Comparison of ENCODE assay signal across 1 cellular context in the genomic region with DNA sequence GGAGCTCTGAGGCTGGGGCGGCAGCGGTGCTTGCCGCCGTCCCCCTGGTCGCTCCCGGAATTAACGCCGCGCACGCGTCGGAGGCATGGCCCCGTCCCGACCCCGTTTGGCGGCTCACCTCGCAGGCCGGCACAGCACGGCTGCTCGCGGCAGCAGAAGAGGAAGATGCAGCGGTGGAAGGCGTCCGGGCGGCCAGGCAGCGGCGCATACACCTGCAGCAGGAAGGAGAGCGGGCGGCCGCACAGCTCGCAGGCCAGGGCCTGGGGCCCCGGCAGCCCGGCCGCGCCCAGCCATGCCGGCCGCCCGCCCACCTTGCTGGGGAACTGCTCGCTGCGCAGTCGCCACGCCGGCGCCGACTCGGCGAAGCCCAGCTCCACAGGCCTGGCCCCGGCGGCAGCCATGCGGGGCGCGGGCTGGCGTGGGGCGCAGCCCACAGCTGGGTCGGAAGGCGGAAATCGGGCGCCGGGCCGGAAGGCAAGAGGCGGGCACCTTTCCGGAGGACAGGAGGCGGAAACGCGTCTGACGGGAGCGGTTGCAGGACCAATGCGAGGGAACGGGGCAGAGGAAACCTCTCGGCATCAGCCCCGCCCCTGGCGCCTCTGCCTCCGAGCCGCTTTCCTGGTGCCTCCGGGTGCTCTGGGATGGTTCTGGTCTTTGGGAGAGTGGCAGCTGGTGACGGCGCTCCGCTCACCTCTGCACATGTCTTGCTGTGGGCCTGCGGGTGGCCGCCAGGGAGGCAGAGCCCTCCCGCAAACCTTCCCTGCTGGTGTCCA.
TF ChIP-seq lines count a peak whose summit lies in the region.

A gene with protein sequence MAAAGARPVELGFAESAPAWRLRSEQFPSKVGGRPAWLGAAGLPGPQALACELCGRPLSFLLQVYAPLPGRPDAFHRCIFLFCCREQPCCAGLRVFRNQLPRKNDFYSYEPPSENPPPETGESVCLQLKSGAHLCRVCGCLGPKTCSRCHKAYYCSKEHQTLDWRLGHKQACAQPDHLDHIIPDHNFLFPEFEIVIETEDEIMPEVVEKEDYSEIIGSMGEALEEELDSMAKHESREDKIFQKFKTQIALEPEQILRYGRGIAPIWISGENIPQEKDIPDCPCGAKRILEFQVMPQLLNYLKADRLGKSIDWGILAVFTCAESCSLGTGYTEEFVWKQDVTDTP (minus strand): TSS at position 457 of the 773 bp plus-strand sequence. CDS start 56 bp downstream, at position 401.

TF ChIP-seq in HepG2, 621 proteins besides CTCF, POLR2A, EP300 and RAD21 (continued from another document and continues in another):
- peak; percentile 71 for TF ChIP-seq HNRNPLL (IDR thresholded peaks at IDR 0.05; ENCODE audit: low read depth, low read length, poor library complexity, severe bottlenecking)
- TF ChIP-seq ELK4 (CRISPR knock-in tag; IDR thresholded peaks at IDR 0.05; ENCODE audit: borderline replicate concordance) = peak; percentile 70; the same call in 1 of the 2 replicates
- peak; percentile 70 for TF ChIP-seq RXRA (CRISPR knock-in tag; IDR thresholded peaks at IDR 0.05)
- peak; percentile 76 for TF ChIP-seq ZNF274 (CRISPR knock-in tag; IDR thresholded peaks at IDR 0.05)
- TF ChIP-seq TBL1XR1 (IDR thresholded peaks at IDR 0.05; ENCODE audit: borderline replicate concordance, low read length, partially characterized antibody) = peak; percentile 71
- TF ChIP-seq MIXL1 (CRISPR knock-in tag; IDR thresholded peaks at IDR 0.05) = no peak; the same call in 1 of the 2 replicates
- no peak for TF ChIP-seq NR2F6 (IDR thresholded peaks at IDR 0.05)
- peak; percentile 18; the same call in 1 of the 2 replicates for TF ChIP-seq NR2F6 (CRISPR knock-in tag; IDR thresholded peaks at IDR 0.05)
- TF ChIP-seq THAP8 (CRISPR knock-in tag; IDR thresholded peaks at IDR 0.05; ENCODE audit: borderline replicate concordance) = no peak
- TF ChIP-seq, protein P1, sequence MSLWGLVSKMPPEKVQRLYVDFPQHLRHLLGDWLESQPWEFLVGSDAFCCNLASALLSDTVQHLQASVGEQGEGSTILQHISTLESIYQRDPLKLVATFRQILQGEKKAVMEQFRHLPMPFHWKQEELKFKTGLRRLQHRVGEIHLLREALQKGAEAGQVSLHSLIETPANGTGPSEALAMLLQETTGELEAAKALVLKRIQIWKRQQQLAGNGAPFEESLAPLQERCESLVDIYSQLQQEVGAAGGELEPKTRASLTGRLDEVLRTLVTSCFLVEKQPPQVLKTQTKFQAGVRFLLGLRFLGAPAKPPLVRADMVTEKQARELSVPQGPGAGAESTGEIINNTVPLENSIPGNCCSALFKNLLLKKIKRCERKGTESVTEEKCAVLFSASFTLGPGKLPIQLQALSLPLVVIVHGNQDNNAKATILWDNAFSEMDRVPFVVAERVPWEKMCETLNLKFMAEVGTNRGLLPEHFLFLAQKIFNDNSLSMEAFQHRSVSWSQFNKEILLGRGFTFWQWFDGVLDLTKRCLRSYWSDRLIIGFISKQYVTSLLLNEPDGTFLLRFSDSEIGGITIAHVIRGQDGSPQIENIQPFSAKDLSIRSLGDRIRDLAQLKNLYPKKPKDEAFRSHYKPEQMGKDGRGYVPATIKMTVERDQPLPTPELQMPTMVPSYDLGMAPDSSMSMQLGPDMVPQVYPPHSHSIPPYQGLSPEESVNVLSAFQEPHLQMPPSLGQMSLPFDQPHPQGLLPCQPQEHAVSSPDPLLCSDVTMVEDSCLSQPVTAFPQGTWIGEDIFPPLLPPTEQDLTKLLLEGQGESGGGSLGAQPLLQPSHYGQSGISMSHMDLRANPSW (CRISPR knock-in tag; IDR thresholded peaks at IDR 0.05; ENCODE audit: borderline replicate concordance) = no peak
- TF ChIP-seq GRHL1 (CRISPR knock-in tag; conservative IDR thresholded peaks at IDR 0.05) = no peak
- TF ChIP-seq ZNF556 (CRISPR knock-in tag; IDR thresholded peaks at IDR 0.05; ENCODE audit: borderline replicate concordance) = peak; percentile 71; the same call in 1 of the 2 replicates
- 0 out of 2 replicates have a peak, but pooled peaks have one; percentile 59 for TF ChIP-seq E2F5 (CRISPR knock-in tag; conservative IDR thresholded peaks at IDR 0.05)
- no peak for TF ChIP-seq ZNF383 (CRISPR knock-in tag; IDR thresholded peaks at IDR 0.05; ENCODE audit: borderline replicate concordance)
- no peak for TF ChIP-seq ZNF260 (CRISPR knock-in tag; IDR thresholded peaks at IDR 0.05; ENCODE audit: borderline replicate concordance, low read depth)
- no peak for TF ChIP-seq ZGPAT (CRISPR knock-in tag; IDR thresholded peaks at IDR 0.05)
- peak; percentile 92 for TF ChIP-seq KMT2B (CRISPR knock-in tag; IDR thresholded peaks at IDR 0.05)
- TF ChIP-seq TCF12 (IDR thresholded peaks at IDR 0.05) = no peak
- TF ChIP-seq TCF12 (CRISPR knock-in tag; IDR thresholded peaks at IDR 0.05) = no peak
- TF ChIP-seq ZNF841 (CRISPR knock-in tag; IDR thresholded peaks at IDR 0.05; ENCODE audit: borderline replicate concordance) = no peak
- TF ChIP-seq YEATS4 (CRISPR knock-in tag; IDR thresholded peaks at IDR 0.05; ENCODE audit: borderline replicate concordance) = peak; percentile 96
- TF ChIP-seq, protein P2, sequence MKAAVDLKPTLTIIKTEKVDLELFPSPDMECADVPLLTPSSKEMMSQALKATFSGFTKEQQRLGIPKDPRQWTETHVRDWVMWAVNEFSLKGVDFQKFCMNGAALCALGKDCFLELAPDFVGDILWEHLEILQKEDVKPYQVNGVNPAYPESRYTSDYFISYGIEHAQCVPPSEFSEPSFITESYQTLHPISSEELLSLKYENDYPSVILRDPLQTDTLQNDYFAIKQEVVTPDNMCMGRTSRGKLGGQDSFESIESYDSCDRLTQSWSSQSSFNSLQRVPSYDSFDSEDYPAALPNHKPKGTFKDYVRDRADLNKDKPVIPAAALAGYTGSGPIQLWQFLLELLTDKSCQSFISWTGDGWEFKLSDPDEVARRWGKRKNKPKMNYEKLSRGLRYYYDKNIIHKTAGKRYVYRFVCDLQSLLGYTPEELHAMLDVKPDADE (CRISPR knock-in tag; IDR thresholded peaks at IDR 0.05) = peak; percentile 4; the same call in 1 of the 2 replicates
- no peak for TF ChIP-seq STAT5B (CRISPR knock-in tag; IDR thresholded peaks at IDR 0.05)
- peak; percentile 25; the same call in 1 of the 2 replicates for TF ChIP-seq ZNF773 (CRISPR knock-in tag; IDR thresholded peaks at IDR 0.05; ENCODE audit: borderline replicate concordance)
- TF ChIP-seq MTERF4 (CRISPR knock-in tag; IDR thresholded peaks at IDR 0.05) = peak; percentile 69
- 0 out of 2 replicates have a peak, but pooled peaks have one; percentile 82 for TF ChIP-seq MZF1 (CRISPR knock-in tag; IDR thresholded peaks at IDR 0.05; ENCODE audit: borderline replicate concordance)
- TF ChIP-seq, protein P3, sequence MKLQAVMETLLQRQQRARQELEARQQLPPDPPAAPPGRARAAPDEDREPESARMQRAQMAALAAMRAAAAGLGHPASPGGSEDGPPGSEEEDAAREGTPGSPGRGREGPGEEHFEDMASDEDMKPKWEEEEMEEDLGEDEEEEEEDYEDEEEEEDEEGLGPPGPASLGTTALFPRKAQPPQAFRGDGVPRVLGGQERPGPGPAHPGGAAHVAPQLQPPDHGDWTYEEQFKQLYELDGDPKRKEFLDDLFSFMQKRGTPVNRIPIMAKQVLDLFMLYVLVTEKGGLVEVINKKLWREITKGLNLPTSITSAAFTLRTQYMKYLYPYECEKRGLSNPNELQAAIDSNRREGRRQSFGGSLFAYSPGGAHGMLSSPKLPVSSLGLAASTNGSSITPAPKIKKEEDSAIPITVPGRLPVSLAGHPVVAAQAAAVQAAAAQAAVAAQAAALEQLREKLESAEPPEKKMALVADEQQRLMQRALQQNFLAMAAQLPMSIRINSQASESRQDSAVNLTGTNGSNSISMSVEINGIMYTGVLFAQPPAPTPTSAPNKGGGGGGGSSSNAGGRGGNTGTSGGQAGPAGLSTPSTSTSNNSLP (IDR thresholded peaks at IDR 0.05; ENCODE audit: low read depth, low read length) = no peak
- TF ChIP-seq TEAD2 (CRISPR knock-in tag; IDR thresholded peaks at IDR 0.05) = no peak
- TF ChIP-seq SIX1 (CRISPR knock-in tag; IDR thresholded peaks at IDR 0.05; ENCODE audit: borderline replicate concordance) = 0 out of 2 replicates have a peak, but pooled peaks have one; percentile 18
- no peak for TF ChIP-seq ZNF652 (CRISPR knock-in tag; IDR thresholded peaks at IDR 0.05; ENCODE audit: borderline replicate concordance, low read depth)
- TF ChIP-seq THRA (CRISPR knock-in tag; IDR thresholded peaks at IDR 0.05; ENCODE audit: borderline replicate concordance) = peak; percentile 38; the same call in 1 of the 2 replicates
- TF ChIP-seq ZNF674 (CRISPR knock-in tag; IDR thresholded peaks at IDR 0.05; ENCODE audit: low read depth) = no peak
- TF ChIP-seq DMTF1 (CRISPR knock-in tag; IDR thresholded peaks at IDR 0.05) = no peak
- peak; percentile 66; the same call in 1 of the 2 replicates for TF ChIP-seq PAX8 (CRISPR knock-in tag; IDR thresholded peaks at IDR 0.05; ENCODE audit: borderline replicate concordance)
- TF ChIP-seq PHF20 (CRISPR knock-in tag; IDR thresholded peaks at IDR 0.05) = peak; percentile 97
- TF ChIP-seq CCDC6 (CRISPR knock-in tag; IDR thresholded peaks at IDR 0.05) = peak; percentile 83; the same call in 1 of the 2 replicates
- TF ChIP-seq SIN3B (IDR thresholded peaks at IDR 0.05; ENCODE audit: low read length) = peak; percentile 61
